8 cellular contexts compared by ENCODE assay signal in genomic region chr20:1803216-1804128, GRCh38.
DNase-seq lines count a peak whose midpoint lies in the region; ATAC-seq and TF ChIP-seq lines count a peak whose summit lies in the region.

No MANE protein-coding gene starts in this region.

- POLR2A ChIA-PET in CD4-positive, alpha-beta T cell (lab: Charles Lee), result no interaction called here

- H3K36me3 ChIP-seq in H7 (replicated peaks; ENCODE audit: control insufficient read depth, insufficient read depth, low read length) (no peaks in the 10 kb centered on the region), RWPE2 (ENCODE audit: low read depth) (no peaks in the 10 kb centered on the region), left lung (no peaks in the 10 kb centered on the region)

- H3K4me3 ChIP-seq in H7 (ENCODE audit: insufficient read depth, low read depth, low read length) (peak overlapping the region; percentile 62), RWPE2 (ENCODE audit: severe bottlenecking) (peak overlapping the region; percentile 40), left lung (peak overlapping the region; percentile 34 to 51)

- H3K4me1 ChIP-seq in RWPE2 (ENCODE audit: insufficient read depth, poor library complexity, severe bottlenecking) (peaks cover 9% of the 10 kb centered on the region), left lung (peaks cover 5 to 58% of the 10 kb centered on the region in 2 donors)

- CTCF ChIA-PET in CD4-positive, alpha-beta T cell (lab: Charles Lee), result no interaction called here

- H3K27me3 Mint-ChIP-seq in CD4-positive, alpha-beta T cell, result peaks cover 82% of the 10 kb centered on the region
- H3K27me3 Mint-ChIP-seq in dendritic cell treated with granulocyte-macrophage colony-stimulating factor and Interleukin-4, amounts not matched to agents 40 ng/mL and 50 ng/mL, for 4 days, result peaks cover 10% of the 10 kb centered on the region
- H3K27me3 Mint-ChIP-seq in stimulated activated naive CD8-positive, alpha-beta T cell treated with anti-CD3 and anti-CD28 coated beads, Interleukin-15, amount 100 ng/mL, for 72 hours, result peaks cover 79% of the 10 kb centered on the region

- peak in 2 of 10 experiments; percentile 7 to 10 for DNase-seq in CD4-positive, alpha-beta T cell
- DNase-seq in H7, result peak; percentile 87
- DNase-seq in RWPE2 (ENCODE audit: low spot score), result no peak
- peak; percentile 81 to 94 for DNase-seq in left lung
- peak; percentile 8 to 34 for DNase-seq in stimulated activated naive CD8-positive, alpha-beta T cell treated with anti-CD3 and anti-CD28 coated beads, Interleukin-15, amount 100 ng/mL, for 72 hours
- no peak for DNase-seq in COLO829 (ENCODE audit: low spot score)

- no peak for ATAC-seq in CD4-positive, alpha-beta T cell (ENCODE audit: poor library complexity)
- ATAC-seq in RWPE2 (ENCODE audit: low read depth) (peak; percentile 53), left lung (peak; percentile 64), HG03354 (IDR thresholded peaks at IDR 0.05; ENCODE audit: poor library complexity, severe bottlenecking, unreplicated experiment) (no peak)
- ATAC-seq in stimulated activated naive CD8-positive, alpha-beta T cell treated with anti-CD3 and anti-CD28 coated beads, Interleukin-15, amount 100 ng/mL, for 72 hours, result peak; percentile 44

- intact Hi-C loops in CD4-positive, alpha-beta T cell (cut with DNase I, micrococcal nuclease), result no loop called here
- intact Hi-C loops in dendritic cell treated with granulocyte-macrophage colony-stimulating factor and Interleukin-4, amounts not matched to agents 40 ng/mL and 50 ng/mL, for 4 days (cut with micrococcal nuclease), result loop anchor here (2.0 to 5.0 kb wide), 5 partner anchors 17 to 93 kb away; no protein-coding TSS in a partner anchor
- intact Hi-C loops in left lung (cut with DNase I), result no loop called here

- H3K27me3 ChIP-seq in CD4-positive, alpha-beta T cell (ENCODE audit: control insufficient read depth, insufficient read depth, low read length), result peaks cover 58% of the 10 kb centered on the region
- H3K27me3 ChIP-seq in H7 (ENCODE audit: control insufficient read depth, insufficient read depth, low read length) (peaks cover 15% of the 10 kb centered on the region), RWPE2 (ENCODE audit: insufficient read depth, poor library complexity, severe bottlenecking) (no peaks in the 10 kb centered on the region), left lung (peaks cover 11 to 63% of the 10 kb centered on the region in 2 donors)

- no peak overlapping the region for H3K27ac ChIP-seq in CD4-positive, alpha-beta T cell (ENCODE audit: low read depth, low read length)
- H3K27ac ChIP-seq in RWPE2 (ENCODE audit: poor library complexity, severe bottlenecking) (peak overlapping the region; percentile 27), left lung (peak overlapping the region; percentile 75 to 99)

- no peak overlapping the region for H3K27ac Mint-ChIP-seq in CD4-positive, alpha-beta T cell
- H3K27ac Mint-ChIP-seq in dendritic cell treated with granulocyte-macrophage colony-stimulating factor and Interleukin-4, amounts not matched to agents 40 ng/mL and 50 ng/mL, for 4 days, result peak overlapping the region; percentile 94
- no peak overlapping the region for H3K27ac Mint-ChIP-seq in stimulated activated naive CD8-positive, alpha-beta T cell treated with anti-CD3 and anti-CD28 coated beads, Interleukin-15, amount 100 ng/mL, for 72 hours

- H3K4me3 Mint-ChIP-seq in CD4-positive, alpha-beta T cell, result peak overlapping the region; percentile 21
- peak overlapping the region; percentile 78 for H3K4me3 Mint-ChIP-seq in dendritic cell treated with granulocyte-macrophage colony-stimulating factor and Interleukin-4, amounts not matched to agents 40 ng/mL and 50 ng/mL, for 4 days
- H3K4me3 Mint-ChIP-seq in stimulated activated naive CD8-positive, alpha-beta T cell treated with anti-CD3 and anti-CD28 coated beads, Interleukin-15, amount 100 ng/mL, for 72 hours, result peak overlapping the region; percentile 64 to 74

- peaks cover 16% of the 10 kb centered on the region for H3K4me1 Mint-ChIP-seq in CD4-positive, alpha-beta T cell (ENCODE audit: low read depth)
- peaks cover 67% of the 10 kb centered on the region for H3K4me1 Mint-ChIP-seq in dendritic cell treated with granulocyte-macrophage colony-stimulating factor and Interleukin-4, amounts not matched to agents 40 ng/mL and 50 ng/mL, for 4 days (ENCODE audit: low read depth)
- H3K4me1 Mint-ChIP-seq in stimulated activated naive CD8-positive, alpha-beta T cell treated with anti-CD3 and anti-CD28 coated beads, Interleukin-15, amount 100 ng/mL, for 72 hours, result peaks cover 13% of the 10 kb centered on the region

- no peaks in the 10 kb centered on the region for H3K36me3 Mint-ChIP-seq in CD4-positive, alpha-beta T cell (ENCODE audit: low read depth)
- no peaks in the 10 kb centered on the region for H3K36me3 Mint-ChIP-seq in dendritic cell treated with granulocyte-macrophage colony-stimulating factor and Interleukin-4, amounts not matched to agents 40 ng/mL and 50 ng/mL, for 4 days (ENCODE audit: low read depth)

- H3K9me3 Mint-ChIP-seq in CD4-positive, alpha-beta T cell, result no peaks in the 10 kb centered on the region
- no peaks in the 10 kb centered on the region for H3K9me3 Mint-ChIP-seq in dendritic cell treated with granulocyte-macrophage colony-stimulating factor and Interleukin-4, amounts not matched to agents 40 ng/mL and 50 ng/mL, for 4 days
- no peaks in the 10 kb centered on the region for H3K9me3 Mint-ChIP-seq in stimulated activated naive CD8-positive, alpha-beta T cell treated with anti-CD3 and anti-CD28 coated beads, Interleukin-15, amount 100 ng/mL, for 72 hours

- no peaks in the 10 kb centered on the region for H3K9me3 ChIP-seq in CD4-positive, alpha-beta T cell (ENCODE audit: control insufficient read depth, low read length)
- H3K9me3 ChIP-seq in RWPE2 (ENCODE audit: severe bottlenecking) (no peaks in the 10 kb centered on the region), left lung (no peaks in the 10 kb centered on the region)

- no peak for TF ChIP-seq CTCF in CD4-positive, alpha-beta T cell (IDR thresholded peaks at IDR 0.05)
- TF ChIP-seq CTCF in RWPE2 (IDR thresholded peaks at IDR 0.05; ENCODE audit: poor library complexity, severe bottlenecking) (no peak), left lung (IDR thresholded peaks at IDR 0.05) (no peak)

Comparison
In these comparisons a context has a peak if more than half of its experiments do, and no peak if none do; other contexts are left out.
1. ATAC-seq: peak in RWPE2 (single experiment), left lung (single experiment) and stimulated activated naive CD8-positive, alpha-beta T cell treated with anti-CD3 and anti-CD28 coated beads, Interleukin-15, amount 100 ng/mL, for 72 hours (single experiment); none in CD4-positive, alpha-beta T cell (single experiment) and HG03354 (single experiment).
2. DNase-seq: peak in H7 (single experiment), left lung (2 of 2) and stimulated activated naive CD8-positive, alpha-beta T cell treated with anti-CD3 and anti-CD28 coated beads, Interleukin-15, amount 100 ng/mL, for 72 hours (2 of 2); none in RWPE2 (single experiment) and COLO829 (single experiment).
3. H3K4me3 Mint-ChIP-seq: peak in every context shown above with its lines; median percentile 78 in dendritic cell treated with granulocyte-macrophage colony-stimulating factor and Interleukin-4, amounts not matched to agents 40 ng/mL and 50 ng/mL, for 4 days; 69 in stimulated activated naive CD8-positive, alpha-beta T cell treated with anti-CD3 and anti-CD28 coated beads, Interleukin-15, amount 100 ng/mL, for 72 hours; 21 in CD4-positive, alpha-beta T cell.
4. Peak in every context shown above with its lines, with median percentiles within 50 percentile points of each other: H3K4me3 ChIP-seq.